Comparison of ENCODE assay signal across 1 cellular context in the genomic region with DNA sequence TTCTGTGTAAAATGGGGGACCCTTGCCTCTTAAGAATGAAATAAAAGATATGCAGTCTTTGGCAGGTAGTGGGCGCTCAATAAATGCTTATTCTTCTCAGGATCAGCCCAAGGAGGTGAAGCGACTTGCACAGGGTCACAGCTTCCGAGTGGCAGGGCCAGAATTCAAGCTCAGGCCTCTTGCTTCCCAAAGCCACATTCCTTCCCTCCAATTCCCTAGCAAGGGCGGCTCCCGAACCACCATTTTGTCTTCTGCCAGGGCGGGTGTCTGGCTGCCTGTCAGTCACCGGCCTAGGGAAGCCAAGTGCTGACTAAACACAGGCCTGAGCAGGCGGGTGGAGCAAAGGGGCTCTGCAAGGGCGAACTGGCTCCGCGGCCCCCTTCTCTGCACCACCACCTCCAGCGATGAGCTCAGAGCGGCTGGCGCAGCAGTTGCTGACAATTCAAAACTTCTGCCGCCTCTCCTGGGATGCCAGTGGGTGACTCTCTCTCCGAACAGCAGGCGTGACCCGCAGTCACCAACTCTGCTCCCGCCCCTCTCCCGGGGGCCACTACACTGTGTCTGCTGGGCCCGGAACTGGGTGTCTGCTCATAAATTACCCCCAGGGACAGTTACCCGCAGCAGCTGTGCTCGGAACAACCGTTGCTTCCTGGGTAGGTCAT.
TF ChIP-seq lines count a peak whose summit lies in the region.

No MANE protein-coding gene starts in this region.

TF ChIP-seq in GM12878, 131 proteins besides CTCF, POLR2A, EP300 and RAD21:
- TF ChIP-seq EED (IDR thresholded peaks at IDR 0.05; ENCODE audit: low read depth), result 0 out of 2 replicates have a peak, but pooled peaks have one; percentile 28
- TF ChIP-seq CBFB (IDR thresholded peaks at IDR 0.05; ENCODE audit: low read depth), result peak; percentile 47; the same call in 1 of the 2 replicates
- TF ChIP-seq RELA (IDR thresholded peaks at IDR 0.05; ENCODE audit: borderline replicate concordance, partially characterized antibody), result no peak
- peak; percentile 91 for TF ChIP-seq PKNOX1 (IDR thresholded peaks at IDR 0.05)
- TF ChIP-seq PBX3 (IDR thresholded peaks at IDR 0.05; ENCODE audit: insufficient replicate concordance, low read depth, low read length), result peak; percentile 76
- TF ChIP-seq EZH2 (IDR thresholded peaks at IDR 0.05; ENCODE audit: borderline replicate concordance, control insufficient read depth, low read depth, low read length), result no peak
- TF ChIP-seq, protein P1, sequence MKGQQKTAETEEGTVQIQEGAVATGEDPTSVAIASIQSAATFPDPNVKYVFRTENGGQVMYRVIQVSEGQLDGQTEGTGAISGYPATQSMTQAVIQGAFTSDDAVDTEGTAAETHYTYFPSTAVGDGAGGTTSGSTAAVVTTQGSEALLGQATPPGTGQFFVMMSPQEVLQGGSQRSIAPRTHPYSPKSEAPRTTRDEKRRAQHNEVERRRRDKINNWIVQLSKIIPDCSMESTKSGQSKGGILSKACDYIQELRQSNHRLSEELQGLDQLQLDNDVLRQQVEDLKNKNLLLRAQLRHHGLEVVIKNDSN (IDR thresholded peaks at IDR 0.05; ENCODE audit: borderline replicate concordance, extremely low read length, insufficient read depth, low read depth, low read length), result no peak
- peak; percentile 7; the same call in 1 of the 2 replicates for TF ChIP-seq BACH1 (IDR thresholded peaks at IDR 0.05; ENCODE audit: borderline replicate concordance)
- TF ChIP-seq YY1 (IDR thresholded peaks at IDR 0.05; ENCODE audit: low read depth, low read length), result peak; percentile 39; the same call in 1 of the 2 replicates
- no peak for TF ChIP-seq IKZF1 (conservative IDR thresholded peaks at IDR 0.05)
- TF ChIP-seq CHD2 (IDR thresholded peaks at IDR 0.05; ENCODE audit: borderline replicate concordance, low read depth, low read length), result no peak
- TF ChIP-seq, protein P2, sequence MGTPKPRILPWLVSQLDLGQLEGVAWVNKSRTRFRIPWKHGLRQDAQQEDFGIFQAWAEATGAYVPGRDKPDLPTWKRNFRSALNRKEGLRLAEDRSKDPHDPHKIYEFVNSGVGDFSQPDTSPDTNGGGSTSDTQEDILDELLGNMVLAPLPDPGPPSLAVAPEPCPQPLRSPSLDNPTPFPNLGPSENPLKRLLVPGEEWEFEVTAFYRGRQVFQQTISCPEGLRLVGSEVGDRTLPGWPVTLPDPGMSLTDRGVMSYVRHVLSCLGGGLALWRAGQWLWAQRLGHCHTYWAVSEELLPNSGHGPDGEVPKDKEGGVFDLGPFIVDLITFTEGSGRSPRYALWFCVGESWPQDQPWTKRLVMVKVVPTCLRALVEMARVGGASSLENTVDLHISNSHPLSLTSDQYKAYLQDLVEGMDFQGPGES (IDR thresholded peaks at IDR 0.05), result no peak
- TF ChIP-seq BCL3 (IDR thresholded peaks at IDR 0.05; ENCODE audit: borderline replicate concordance, insufficient read depth, low read depth, low read length, poor library complexity, severe bottlenecking), result peak; percentile 36
- TF ChIP-seq CREB1 (IDR thresholded peaks at IDR 0.05; ENCODE audit: low read depth), result 0 out of 2 replicates have a peak, but pooled peaks have one; percentile 25
- TF ChIP-seq SMC3 (IDR thresholded peaks at IDR 0.05; ENCODE audit: borderline replicate concordance, low read length), result peak; percentile 44; the same call in 1 of the 2 replicates
